ENCODE assay signal across 8 cellular contexts in genomic region chr2:240564571-240565266, GRCh38. TPM values are rescaled to one million over a fixed set of nuclear protein-coding genes. Genes with fewer than 3 reads are reported as not detected.
A peak's percentile ranks its signal among the peaks of the same experiment; 100 is the strongest.
DNase-seq lines count a peak whose midpoint lies in the region; ATAC-seq, FAIRE-seq and TF ChIP-seq lines count a peak whose summit lies in the region.

No MANE protein-coding gene starts in this region.

- WGBS in small intestine, 3 donors = 73 to 81% (median 74%) methylated on average over 9 of the region's 9 CpGs
- WGBS in esophagus muscularis mucosa = 86% methylated on average over 9 of the region's 9 CpGs

- H3K4me1 Mint-ChIP-seq in T-helper 17 cell = peaks cover 46% of the 10 kb centered on the region
- peaks cover 72% of the 10 kb centered on the region for H3K4me1 Mint-ChIP-seq in dendritic cell treated with granulocyte-macrophage colony-stimulating factor and Interleukin-4, amounts not matched to agents 40 ng/mL and 50 ng/mL, for 4 days (ENCODE audit: low read depth)

- H3K4me3 ChIP-seq in small intestine (ENCODE audit: low read depth in 1 of 2, low read length in 2 of 2) (peak overlapping the region in 1 of 2 donors; percentile 21), esophagus muscularis mucosa (no peak overlapping the region)

- H3K36me3 ChIP-seq in small intestine (ENCODE audit: control insufficient read depth in 2 of 2, insufficient read depth in 2 of 2, low read length in 2 of 2) (no peaks in the 10 kb centered on the region), esophagus muscularis mucosa (peaks cover 0 to 5% (median 2%) of the 10 kb centered on the region in 4 donors)

- H3K9me3 ChIP-seq in T-helper 17 cell (ENCODE audit: control insufficient read depth, low read length, poor library complexity, severe bottlenecking) (no peaks in the 10 kb centered on the region), small intestine (ENCODE audit: control insufficient read depth, low read depth) (no peaks in the 10 kb centered on the region), esophagus muscularis mucosa (no peaks in the 10 kb centered on the region)

- TF ChIP-seq POLR2A in esophagus muscularis mucosa (IDR thresholded peaks at IDR 0.05; ENCODE audit: low read depth) = no peak

- H3K4me3 Mint-ChIP-seq in T-helper 17 cell = peak overlapping the region; percentile 93
- H3K4me3 Mint-ChIP-seq in dendritic cell treated with granulocyte-macrophage colony-stimulating factor and Interleukin-4, amounts not matched to agents 40 ng/mL and 50 ng/mL, for 4 days = peak overlapping the region; percentile 82

- H3K36me3 Mint-ChIP-seq in T-helper 17 cell (ENCODE audit: low read depth) = no peaks in the 10 kb centered on the region
- peaks cover 43% of the 10 kb centered on the region for H3K36me3 Mint-ChIP-seq in dendritic cell treated with granulocyte-macrophage colony-stimulating factor and Interleukin-4, amounts not matched to agents 40 ng/mL and 50 ng/mL, for 4 days (ENCODE audit: low read depth)

- H3K4me1 ChIP-seq in small intestine (ENCODE audit: control insufficient read depth in 2 of 2, insufficient read depth in 1 of 2, low read depth in 1 of 2, low read length in 1 of 2) (peaks cover 7 to 14% of the 10 kb centered on the region in 2 donors), esophagus muscularis mucosa (peaks cover 52 to 73% (median 63%) of the 10 kb centered on the region in 4 donors)

- ATAC-seq in T-helper 17 cell (no peak), GM18867 (IDR thresholded peaks at IDR 0.05; ENCODE audit: unreplicated experiment) (no peak), HG03571 (IDR thresholded peaks at IDR 0.05; ENCODE audit: unreplicated experiment) (no peak)

- peak overlapping the region; percentile 100 for H3K27ac Mint-ChIP-seq in T-helper 17 cell
- peak overlapping the region; percentile 88 for H3K27ac Mint-ChIP-seq in dendritic cell treated with granulocyte-macrophage colony-stimulating factor and Interleukin-4, amounts not matched to agents 40 ng/mL and 50 ng/mL, for 4 days

- FAIRE-seq in small intestine (lab: Jason Lieb, UNC) = no peak

- H3K27me3 ChIP-seq in small intestine (ENCODE audit: control insufficient read depth in 2 of 2, insufficient read depth in 2 of 2, low read length in 2 of 2) = no peaks in the 10 kb centered on the region
- no peaks in the 10 kb centered on the region for H3K27me3 ChIP-seq in esophagus muscularis mucosa

- H3K27ac ChIP-seq in small intestine (ENCODE audit: low read depth in 1 of 2, low read length in 1 of 2) (peak overlapping the region; percentile 97 to 99), esophagus muscularis mucosa (replicated peaks in 1 of 4) (peak overlapping the region in 2 of 4 donors; percentile 95 to 96)

- no peaks in the 10 kb centered on the region for H3K27me3 Mint-ChIP-seq in T-helper 17 cell
- H3K27me3 Mint-ChIP-seq in dendritic cell treated with granulocyte-macrophage colony-stimulating factor and Interleukin-4, amounts not matched to agents 40 ng/mL and 50 ng/mL, for 4 days = no peaks in the 10 kb centered on the region

- H3K9me3 Mint-ChIP-seq in dendritic cell treated with granulocyte-macrophage colony-stimulating factor and Interleukin-4, amounts not matched to agents 40 ng/mL and 50 ng/mL, for 4 days = no peaks in the 10 kb centered on the region

- TF ChIP-seq CTCF in esophagus muscularis mucosa (IDR thresholded peaks at IDR 0.05) = no peak

- intact Hi-C loops in dendritic cell treated with granulocyte-macrophage colony-stimulating factor and Interleukin-4, amounts not matched to agents 40 ng/mL and 50 ng/mL, for 4 days (cut with micrococcal nuclease) = loop anchor here (5.0 to 10.0 kb wide), 2 partner anchors 63 to 1050 kb away; partner anchors contain the start of gene GPR35
- intact Hi-C loops in esophagus muscularis mucosa (cut with DNase I) = loop anchor here (10.0 kb wide), 1 partner anchor 130 kb away; the partner anchor contains the start of gene GPC1

- peak; percentile 73 for DNase-seq in H4 (ENCODE audit: low spot score)
- DNase-seq in T-helper 17 cell = peak in 1 of 3 donors; percentile 9
- DNase-seq in small intestine = no peak
- no peak for DNase-seq in NCI-H774 (lab: John Stamatoyannopoulos, UW)
- no peak for DNase-seq in esophagus muscularis mucosa (ENCODE audit: extremely low spot score)

- TF ChIP-seq EP300 in esophagus muscularis mucosa (IDR thresholded peaks at IDR 0.05) = no peak

RNA-seq across cellular contexts. Expression of gene RNPEPL1, which starts 3.6 kb away (rescaled TPM):
- total RNA-seq in H4 (2014; rRNA removed; shearing (Covaris generic)) = 2.7 and 8.1 TPM in 2 replicates
- 100 to 1,000 TPM; 111 to 130 TPM for total RNA-seq in T-helper 17 cell
- polyA plus RNA-seq in small intestine = 100 to 1,000 TPM; 100 to 149 (median 131) TPM
- 100 to 1,000 TPM in 1 of 4 donors, 10 to 100 TPM in 3; 57.3 to 135 (median 70.2) TPM for total RNA-seq in esophagus muscularis mucosa

RNA-seq across cellular contexts. Expression of gene DUSP28, which starts 4.6 kb away (rescaled TPM):
- 2.2 and 5.6 TPM in 2 replicates for total RNA-seq in H4 (2014; rRNA removed; shearing (Covaris generic))
- total RNA-seq in T-helper 17 cell (10 to 100 TPM; 12.5 to 12.8 TPM), esophagus muscularis mucosa (1 to 10 TPM; 3.8 to 7.3 (median 4.8) TPM)
- polyA plus RNA-seq in small intestine = 1 to 10 TPM; 1.8 to 7.0 (median 3.1) TPM

RNA-seq across cellular contexts. Expression of gene ANKMY1, which starts 6.9 kb away (rescaled TPM):
- total RNA-seq in H4 (2014; rRNA removed; shearing (Covaris generic)) = 6.1 and 12.7 TPM in 2 replicates
- 10 to 100 TPM; 34.6 to 42.6 TPM for total RNA-seq in T-helper 17 cell
- 1 to 10 TPM; 3.4 to 5.9 (median 5.9) TPM for polyA plus RNA-seq in small intestine
- 10 to 100 TPM in 2 of 4 donors, 1 to 10 TPM in 2; 9.1 to 10.9 (median 10.2) TPM for total RNA-seq in esophagus muscularis mucosa

RNA-seq across cellular contexts. Expression of gene CAPN10, which starts 21.8 kb away (rescaled TPM):
- 3.1 and 5.7 TPM in 2 replicates for total RNA-seq in H4 (2014; rRNA removed; shearing (Covaris generic))
- total RNA-seq in T-helper 17 cell = 10 to 100 TPM; 64.2 to 82.9 TPM
- 10 to 100 TPM; 19.7 to 33.8 (median 32.9) TPM for polyA plus RNA-seq in small intestine
- total RNA-seq in esophagus muscularis mucosa = 10 to 100 TPM; 16.7 to 29.2 (median 19.6) TPM
